Comparison of ENCODE assay signal across 8 cellular contexts in genomic region chr2:159712929-159713575, GRCh38. TPM values are rescaled to one million over a fixed set of nuclear protein-coding genes. Genes with fewer than 3 reads are reported as not detected.
DNase-seq lines count a peak whose midpoint lies in the region; ATAC-seq lines count a peak whose summit lies in the region.

No MANE protein-coding gene starts in this region.

- no peaks in the 10 kb centered on the region for H3K27me3 Mint-ChIP-seq in activated naive CD8-positive, alpha-beta T cell treated with anti-CD3 and anti-CD28 coated beads, Interleukin-2, amount 10 ng/mL, durations not matched to agents 7 days and 5 days

- POLR2A ChIA-PET in activated naive CD8-positive, alpha-beta T cell treated with anti-CD3 and anti-CD28 coated beads, Interleukin-2, amount 10 ng/mL, durations not matched to agents 7 days and 5 days (lab: Charles Lee) = interaction anchor here (0.6 to 2.4 kb wide), 13 partner anchors 10 to 716 kb away, joined by 3 to 17 read pairs (median 4); partner anchors contain the start of gene LY75

- peak overlapping the region; percentile 100 for H3K27ac Mint-ChIP-seq in activated naive CD8-positive, alpha-beta T cell treated with anti-CD3 and anti-CD28 coated beads, Interleukin-2, amount 10 ng/mL, durations not matched to agents 7 days and 5 days

- no peaks in the 10 kb centered on the region for H3K9me3 ChIP-seq in HUES48 (ENCODE audit: control insufficient read depth, insufficient read depth, low read length)
- no peaks in the 10 kb centered on the region for H3K9me3 ChIP-seq in iPS-15b (ENCODE audit: control insufficient read depth, insufficient read depth, low read length)

- H3K4me3 Mint-ChIP-seq in activated naive CD8-positive, alpha-beta T cell treated with anti-CD3 and anti-CD28 coated beads, Interleukin-2, amount 10 ng/mL, durations not matched to agents 7 days and 5 days = peak overlapping the region; percentile 98

- peaks cover 32% of the 10 kb centered on the region for H3K36me3 Mint-ChIP-seq in activated naive CD8-positive, alpha-beta T cell treated with anti-CD3 and anti-CD28 coated beads, Interleukin-2, amount 10 ng/mL, durations not matched to agents 7 days and 5 days

- no peaks in the 10 kb centered on the region for H3K9me3 Mint-ChIP-seq in activated naive CD8-positive, alpha-beta T cell treated with anti-CD3 and anti-CD28 coated beads, Interleukin-2, amount 10 ng/mL, durations not matched to agents 7 days and 5 days

- H3K4me1 Mint-ChIP-seq in activated naive CD8-positive, alpha-beta T cell treated with anti-CD3 and anti-CD28 coated beads, Interleukin-2, amount 10 ng/mL, durations not matched to agents 7 days and 5 days = peaks cover 39% of the 10 kb centered on the region

- no peaks in the 10 kb centered on the region for H3K27me3 ChIP-seq in HUES48 (ENCODE audit: control insufficient read depth, insufficient read depth, low read length)
- H3K27me3 ChIP-seq in iPS-15b (ENCODE audit: control insufficient read depth, insufficient read depth, low read length) = no peaks in the 10 kb centered on the region

- peak overlapping the region; percentile 99 for H3K9ac ChIP-seq in HUES48 (ENCODE audit: low read depth, low read length)
- H3K9ac ChIP-seq in iPS-15b (ENCODE audit: low read depth, low read length) = peak overlapping the region; percentile 100

- peak overlapping the region; percentile 95 for H3K4me3 ChIP-seq in HUES48 (ENCODE audit: low read depth, low read length)
- H3K4me3 ChIP-seq in iPS-15b (ENCODE audit: low read depth, low read length) = peak overlapping the region; percentile 98
- peak overlapping the region; percentile 58 to 99 (median 95) for H3K4me3 ChIP-seq in skin epidermis

- H3K36me3 ChIP-seq in HUES48 (ENCODE audit: control insufficient read depth, insufficient read depth, low read length) (peaks cover 42% of the 10 kb centered on the region), iPS-15b (ENCODE audit: control insufficient read depth, insufficient read depth, low read length) (peaks cover 7% of the 10 kb centered on the region)

- peaks cover 16% of the 10 kb centered on the region for H3K4me1 ChIP-seq in HUES48 (ENCODE audit: control insufficient read depth, insufficient read depth, low read length)
- peaks cover 14% of the 10 kb centered on the region for H3K4me1 ChIP-seq in iPS-15b (ENCODE audit: control insufficient read depth, insufficient read depth, low read length)

- DNase-seq in AG08395 (ENCODE audit: low spot score) (peak; percentile 9), germinal center (ENCODE audit: low spot score) (no peak)
- DNase-seq in activated naive CD8-positive, alpha-beta T cell treated with anti-CD3 and anti-CD28 coated beads, Interleukin-2, amount 10 ng/mL, durations not matched to agents 7 days and 5 days = no peak

- ATAC-seq in GM18867 (IDR thresholded peaks at IDR 0.05; ENCODE audit: unreplicated experiment) = peak; percentile 11
- ATAC-seq in activated naive CD8-positive, alpha-beta T cell treated with anti-CD3 and anti-CD28 coated beads, Interleukin-2, amount 10 ng/mL, durations not matched to agents 7 days and 5 days (ENCODE audit: low read depth) = peak; percentile 21
- ATAC-seq in HG03457 (IDR thresholded peaks at IDR 0.05; ENCODE audit: unreplicated experiment) = no peak

- peak overlapping the region; percentile 99 for H3K27ac ChIP-seq in HUES48 (ENCODE audit: low read depth, low read length)
- peak overlapping the region; percentile 87 to 100 (median 98) for H3K27ac ChIP-seq in skin epidermis

RNA-seq across cellular contexts. Expression of gene MARCHF7, which starts 0.7 kb away (rescaled TPM):
- total RNA-seq in activated naive CD8-positive, alpha-beta T cell treated with anti-CD3 and anti-CD28 coated beads, Interleukin-2, amount 10 ng/mL, durations not matched to agents 7 days and 5 days = 100 to 1,000 TPM in 1 of 2 experiments, 10 to 100 TPM in 1; 92.1 to 106 TPM
